8 cellular contexts compared by ENCODE assay signal in the genomic region with DNA sequence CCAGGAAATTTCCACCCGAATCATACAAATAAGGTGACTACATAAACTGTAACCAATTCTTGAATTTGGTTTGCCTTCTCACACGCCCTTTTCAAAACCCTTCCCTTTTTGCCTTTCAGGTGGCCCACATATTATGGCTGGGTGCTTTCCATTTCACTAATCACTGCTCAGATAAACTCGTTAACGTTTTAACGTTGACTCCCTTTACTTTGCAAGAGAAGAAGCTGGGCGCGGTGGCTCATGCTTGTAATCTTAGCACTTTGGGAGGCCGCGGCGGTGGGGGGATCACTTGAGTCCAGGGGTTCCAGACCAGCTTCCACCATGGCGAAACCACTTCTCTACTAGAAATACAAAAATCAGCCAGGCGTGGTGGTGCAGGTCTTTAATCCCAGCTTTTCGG. TPM values are rescaled to one million over a fixed set of nuclear protein-coding genes. Genes with fewer than 3 reads are reported as not detected.
DNase-seq lines count a peak whose midpoint lies in the region; ATAC-seq and TF ChIP-seq lines count a peak whose summit lies in the region.

No MANE protein-coding gene starts in this region.

- H3K36me3 ChIP-seq in OCI-LY1 (ENCODE audit: insufficient read depth, low read length) (no peaks in the 10 kb centered on the region), osteoblast (ENCODE audit: insufficient read depth, low read length) (no peaks in the 10 kb centered on the region), body of pancreas (replicated peaks in 1 of 2; ENCODE audit: insufficient read depth in 1 of 2, low read depth in 2 of 2) (no peaks in the 10 kb centered on the region)

- H2AFZ ChIP-seq in OCI-LY1 (ENCODE audit: low read length): no peak overlapping the region
- peak overlapping the region; percentile 46 for H2AFZ ChIP-seq in osteoblast (ENCODE audit: low read length)

- H3K9ac ChIP-seq in OCI-LY1 (ENCODE audit: low read length): no peak overlapping the region

- TF ChIP-seq CTCF in OCI-LY1 (IDR thresholded peaks at IDR 0.05; ENCODE audit: low read length): no peak
- TF ChIP-seq CTCF in endothelial cell (IDR thresholded peaks at IDR 0.05; ENCODE audit: unreplicated experiment): no peak
- no peak for TF ChIP-seq CTCF in osteoblast (IDR thresholded peaks at IDR 0.05; ENCODE audit: extremely low read depth, low read depth, low read length)
- TF ChIP-seq CTCF in body of pancreas (IDR thresholded peaks at IDR 0.05): no peak

- no peaks in the 10 kb centered on the region for H3K27me3 ChIP-seq in OCI-LY1 (ENCODE audit: insufficient read depth, low read length)
- no peaks in the 10 kb centered on the region for H3K27me3 ChIP-seq in osteoblast (ENCODE audit: insufficient read depth, low read length)
- H3K27me3 ChIP-seq in body of pancreas: no peaks in the 10 kb centered on the region

- H3K27ac Mint-ChIP-seq in endothelial cell (ENCODE audit: unreplicated experiment): peak overlapping the region; percentile 74

- H3K9me2 ChIP-seq in OCI-LY1 (ENCODE audit: low read depth, low read length): no peaks in the 10 kb centered on the region

- H4K20me1 ChIP-seq in OCI-LY1 (ENCODE audit: insufficient read depth, low read length) (no peaks in the 10 kb centered on the region), osteoblast (ENCODE audit: insufficient read depth, low read length) (no peaks in the 10 kb centered on the region)

- DNase-seq in DMS79 treated with DMSO at 0.1 percent for 48 hours (lab: John Stamatoyannopoulos, UW) (peak; percentile 48), endothelial cell (ENCODE audit: low spot score) (no peak), osteoblast (ENCODE audit: insufficient read length, low spot score, missing footprints) (no peak), NCI-H2196 treated with DMSO at 0.1 percent for 48 hours (lab: John Stamatoyannopoulos, UW; ENCODE audit: unreplicated experiment) (no peak), NCI-H1436 (lab: John Stamatoyannopoulos, UW) (no peak), body of pancreas (no peak), SHP77 (lab: John Stamatoyannopoulos, UW) (no peak)

- H3K27ac ChIP-seq in OCI-LY1 (ENCODE audit: low read depth, low read length, poor library complexity, severe bottlenecking): no peak overlapping the region
- H3K27ac ChIP-seq in osteoblast (ENCODE audit: low read depth, low read length): no peak overlapping the region
- H3K27ac ChIP-seq in body of pancreas: no peak overlapping the region

- H3K9me3 Mint-ChIP-seq in endothelial cell (ENCODE audit: unreplicated experiment): no peaks in the 10 kb centered on the region

- H3K79me2 ChIP-seq in OCI-LY1 (ENCODE audit: insufficient read depth, low read length) (no peaks in the 10 kb centered on the region), osteoblast (ENCODE audit: insufficient read depth, low read length) (no peaks in the 10 kb centered on the region)

- no peaks in the 10 kb centered on the region for H3F3A ChIP-seq in OCI-LY1 (ENCODE audit: insufficient read depth, low read length)

- H3K36me3 Mint-ChIP-seq in endothelial cell (ENCODE audit: low read depth, unreplicated experiment): no peaks in the 10 kb centered on the region

- H3K9me3 ChIP-seq in OCI-LY1 (ENCODE audit: low read length) (no peaks in the 10 kb centered on the region; the same call in 1 of the 2 replicates), osteoblast (ENCODE audit: low read depth, low read length) (no peaks in the 10 kb centered on the region), body of pancreas (no peaks in the 10 kb centered on the region)

- WGBS in body of pancreas, 2 donors: 25 to 27% methylated on average over 10 to 13 of the region's 13 CpGs

- intact Hi-C loops in body of pancreas (cut with DNase I): no loop called here

- H3K4me3 Mint-ChIP-seq in endothelial cell (ENCODE audit: unreplicated experiment): peak overlapping the region; percentile 88

- H3K4me1 Mint-ChIP-seq in endothelial cell (ENCODE audit: unreplicated experiment): peaks cover 9% of the 10 kb centered on the region

- peak overlapping the region; percentile 28 for H3K4me3 ChIP-seq in OCI-LY1 (ENCODE audit: low read depth, low read length, poor library complexity, severe bottlenecking)
- H3K4me3 ChIP-seq in osteoblast (ENCODE audit: insufficient read depth, low read length): peak overlapping the region; percentile 52
- H3K4me3 ChIP-seq in body of pancreas: no peak overlapping the region

- ATAC-seq in body of pancreas: no peak

- H3K4me1 ChIP-seq in OCI-LY1 (ENCODE audit: insufficient read depth, low read length, severe bottlenecking) (no peaks in the 10 kb centered on the region), osteoblast (ENCODE audit: insufficient read depth, low read length) (no peaks in the 10 kb centered on the region), body of pancreas (peaks cover 14% of the 10 kb centered on the region)

- H3K4me2 ChIP-seq in OCI-LY1 (ENCODE audit: low read length): no peak overlapping the region; the same call in 1 of the 2 replicates
- H3K4me2 ChIP-seq in osteoblast (ENCODE audit: insufficient read depth, low read length): peak overlapping the region; percentile 40

- no peak for TF ChIP-seq POLR2A in body of pancreas (IDR thresholded peaks at IDR 0.05)

- H3K27me3 Mint-ChIP-seq in endothelial cell (ENCODE audit: unreplicated experiment): peaks cover 3% of the 10 kb centered on the region

RNA-seq across cellular contexts. Expression of gene ZNF91, which starts 19.8 kb away (rescaled TPM):
- total RNA-seq in endothelial cell (ENCODE audit: unreplicated experiment): 51.4 TPM
- total RNA-seq in osteoblast: 14.8 and 20.6 TPM in 2 replicates
- 10 to 100 TPM; 43.3 to 51.1 TPM for total RNA-seq in body of pancreas

Comparison
In these comparisons a context has a peak if more than half of its experiments do, and no peak if none do; other contexts are left out.
1. H3K4me3 ChIP-seq: peak in OCI-LY1 (single experiment) and osteoblast (single experiment); none in body of pancreas (0 of 2).